In the genomic region with DNA sequence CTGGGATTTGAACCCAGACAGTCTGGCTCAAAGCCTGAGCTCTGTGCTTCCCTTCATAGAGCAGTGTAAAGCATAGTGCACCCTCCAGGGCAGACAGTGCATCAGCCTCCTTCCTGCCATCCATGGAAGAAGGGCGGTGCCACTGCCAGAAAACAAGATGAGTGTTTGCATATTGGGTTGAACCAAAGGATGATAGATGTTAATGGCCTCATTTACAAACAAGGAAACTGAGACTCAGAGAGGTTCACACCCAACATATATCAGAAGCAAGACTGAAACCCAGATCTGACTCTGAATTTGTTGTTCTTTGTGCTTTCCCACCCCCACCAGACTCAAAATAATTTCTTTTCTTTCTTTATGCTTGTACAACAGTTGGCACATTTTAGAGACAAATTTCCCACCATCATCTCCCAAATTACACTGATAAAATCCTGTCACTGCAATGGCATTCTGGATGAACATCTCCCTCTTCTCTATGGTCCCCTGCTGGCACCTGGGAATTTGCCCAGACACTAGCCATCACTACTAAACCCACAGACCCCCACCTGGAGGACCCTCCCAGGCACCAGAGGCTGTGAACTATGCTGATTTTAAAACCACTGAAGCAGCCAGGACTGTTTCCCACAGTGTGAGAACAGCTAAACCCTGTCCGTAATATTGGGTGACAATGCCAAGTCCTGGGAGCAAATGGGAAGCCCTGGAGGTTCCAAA, we compare ENCODE assay signal across 11 cellular contexts. TPM values are rescaled to one million over a fixed set of nuclear protein-coding genes. Genes with fewer than 3 reads are reported as not detected.
DNase-seq lines count a peak whose midpoint lies in the region; ATAC-seq and TF ChIP-seq lines count a peak whose summit lies in the region.
"Had no signal": no experiment of that assay in that cellular context is flagged by ENCODE, and none has a peak within 500 bp of the region (broad histone marks: within the 10 kb centered on the region; RNA-seq: fewer than 3 reads in every experiment).

No MANE protein-coding gene starts in this region.

- no peak overlapping the region for H3K4me2 ChIP-seq in smooth muscle cell

- H4K20me1 ChIP-seq in smooth muscle cell (ENCODE audit: low read depth) = no peaks in the 10 kb centered on the region

- no peaks in the 10 kb centered on the region for H3K4me1 ChIP-seq in smooth muscle cell (ENCODE audit: low read depth)

- peaks cover 41% of the 10 kb centered on the region for H3K36me3 Mint-ChIP-seq in T-helper 1 cell treated with Interleukin-12 subunit alpha and Interleukin-12 subunit beta and Interleukin-4 antibody, amounts not matched to agents 30 μg/mL and 1 μg/mL, for 36 hours (ENCODE audit: low read depth)

- no peaks in the 10 kb centered on the region for H3K9me3 Mint-ChIP-seq in T-helper 1 cell treated with Interleukin-12 subunit alpha and Interleukin-12 subunit beta and Interleukin-4 antibody, amounts not matched to agents 30 μg/mL and 1 μg/mL, for 36 hours

- no peak overlapping the region for H3K27ac ChIP-seq in smooth muscle cell (ENCODE audit: low read depth)
- H3K27ac ChIP-seq: WERI-Rb-1 had no signal

- no peak overlapping the region for H3K9ac ChIP-seq in smooth muscle cell (ENCODE audit: low read depth)

- no peaks in the 10 kb centered on the region for H3F3A ChIP-seq in smooth muscle cell (ENCODE audit: low read depth)

- DNase-seq in DMS153 (lab: John Stamatoyannopoulos, UW) (peak; percentile 80), smooth muscle cell (lab: John Stamatoyannopoulos, UW; ENCODE audit: unreplicated experiment) (no peak), NOMO-1 (lab: John Stamatoyannopoulos, UW; ENCODE audit: unreplicated experiment in 2 of 2) (no peak), kidney tubule cell (ENCODE audit: low spot score) (no peak), NCI-H226 (no peak)
- DNase-seq: DMS79 treated with DMSO at 0.1 percent for 48 hours, WERI-Rb-1 had no signal

- H3K9me3 ChIP-seq in smooth muscle cell (replicated peaks; ENCODE audit: low read depth) = no peaks in the 10 kb centered on the region

- H2AFZ ChIP-seq in smooth muscle cell (ENCODE audit: low read depth) = no peak overlapping the region

- H3K79me2 ChIP-seq in smooth muscle cell (ENCODE audit: low read depth) = no peaks in the 10 kb centered on the region

- H3K4me1 Mint-ChIP-seq in T-helper 1 cell treated with Interleukin-12 subunit alpha and Interleukin-12 subunit beta and Interleukin-4 antibody, amounts not matched to agents 30 μg/mL and 1 μg/mL, for 36 hours (ENCODE audit: low read depth) = peaks cover 45% of the 10 kb centered on the region

- H3K27ac Mint-ChIP-seq in T-helper 1 cell treated with Interleukin-12 subunit alpha and Interleukin-12 subunit beta and Interleukin-4 antibody, amounts not matched to agents 30 μg/mL and 1 μg/mL, for 36 hours = peak overlapping the region; percentile 16

- ATAC-seq in GM18870 (IDR thresholded peaks at IDR 0.05; ENCODE audit: unreplicated experiment) = peak; percentile 50
- ATAC-seq in HG02840 (IDR thresholded peaks at IDR 0.05; ENCODE audit: low FRiP score, unreplicated experiment) = peak; percentile 55

- H3K4me3 Mint-ChIP-seq in T-helper 1 cell treated with Interleukin-12 subunit alpha and Interleukin-12 subunit beta and Interleukin-4 antibody, amounts not matched to agents 30 μg/mL and 1 μg/mL, for 36 hours = no peak overlapping the region

- H3K27me3 ChIP-seq in smooth muscle cell (ENCODE audit: low read depth) = no peaks in the 10 kb centered on the region

- TF ChIP-seq CTCF in smooth muscle cell (IDR thresholded peaks at IDR 0.05; ENCODE audit: borderline replicate concordance, insufficient read depth, poor library complexity, severe bottlenecking) = no peak

- H3K27me3 Mint-ChIP-seq in T-helper 1 cell treated with Interleukin-12 subunit alpha and Interleukin-12 subunit beta and Interleukin-4 antibody, amounts not matched to agents 30 μg/mL and 1 μg/mL, for 36 hours (ENCODE audit: low read depth) = no peaks in the 10 kb centered on the region

- H3K4me3 ChIP-seq in smooth muscle cell = no peak overlapping the region

- H3K36me3 ChIP-seq in smooth muscle cell (ENCODE audit: low read depth) = no peaks in the 10 kb centered on the region
- H3K36me3 ChIP-seq: WERI-Rb-1 had no signal

- WGBS in smooth muscle cell (ENCODE audit: low lambda C conversion rate) = 94% methylated on average over 2 of the region's 2 CpGs

RNA-seq across cellular contexts. Expression of a gene that starts 45.4 kb away (rescaled TPM):
- total RNA-seq in smooth muscle cell = 250 and 264 TPM in 2 replicates
- polyA plus RNA-seq in smooth muscle cell = 276 and 303 TPM in 2 replicates

RNA-seq across cellular contexts. Expression of a gene that starts 46.3 kb away (rescaled TPM):
- 0.27 TPM in 1 of 2 replicates, not detected in the other for total RNA-seq in smooth muscle cell
- 0.40 TPM in 1 of 2 replicates, not detected in the other for polyA plus RNA-seq in smooth muscle cell
- total RNA-seq: NCI-H460 had no signal
